Comparison of ENCODE assay signal across 22 cellular contexts in the genomic region with DNA sequence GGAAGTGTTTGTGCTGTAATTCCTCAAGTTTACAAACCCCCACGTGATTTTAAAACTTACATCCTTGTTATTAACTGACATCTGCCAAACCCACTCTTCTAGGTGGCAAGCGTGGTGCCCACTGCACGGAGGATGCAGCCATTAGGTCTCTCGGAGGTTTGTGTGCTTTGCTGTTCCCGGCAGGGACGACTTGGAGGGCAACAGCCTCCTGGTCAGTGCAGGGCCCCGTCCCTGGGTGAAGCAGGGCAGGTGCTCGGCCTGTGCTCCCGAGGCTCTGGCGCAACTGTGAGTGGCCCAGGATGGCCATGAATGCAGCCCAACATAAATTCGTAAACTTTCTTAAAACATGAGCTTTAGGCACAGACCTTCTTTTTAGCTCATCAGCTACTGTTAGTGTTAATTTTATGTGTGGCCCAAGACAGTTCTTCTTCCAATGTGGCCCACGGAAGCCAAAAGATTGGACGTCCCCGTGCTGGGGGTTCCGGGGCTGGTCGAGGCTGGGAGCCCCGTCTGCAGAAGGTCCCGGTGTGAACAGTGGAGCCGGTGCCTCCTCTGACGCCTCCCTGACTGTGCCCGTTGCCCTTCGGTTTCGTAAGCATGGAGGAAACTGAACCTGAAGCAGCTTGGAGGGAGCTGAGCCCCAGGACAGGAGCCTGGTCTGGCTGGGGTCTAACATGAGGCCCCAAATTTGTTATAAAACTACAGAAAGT. TPM values are rescaled to one million over a fixed set of nuclear protein-coding genes. Genes with fewer than 3 reads are reported as not detected.
DNase-seq lines count a peak whose midpoint lies in the region; ATAC-seq, FAIRE-seq and TF ChIP-seq lines count a peak whose summit lies in the region.
"Had no signal": no experiment of that assay in that cellular context is flagged by ENCODE, and none has a peak within 500 bp of the region (broad histone marks: within the 10 kb centered on the region; RNA-seq: fewer than 3 reads in every experiment).

No MANE protein-coding gene starts in this region.

- ATAC-seq in RWPE2 (ENCODE audit: low read depth) = no peak
- ATAC-seq in HepG2 = peak; percentile 18
- ATAC-seq in HG02642 (IDR thresholded peaks at IDR 0.05; ENCODE audit: poor library complexity, unreplicated experiment) = no peak
- ATAC-seq: psoas muscle had no signal

- H3K27ac ChIP-seq in RWPE2 (ENCODE audit: poor library complexity, severe bottlenecking) = peak overlapping the region; percentile 46
- H3K27ac ChIP-seq in HepG2 (ENCODE audit: extremely low read length, insufficient read depth, low read length) = no peak overlapping the region
- H3K27ac ChIP-seq: C4-2B had no signal

- DNase-seq in activated T-cell treated with anti-CD3 and anti-CD28 coated beads, Interleukin-2, amount 50 U/mL, for 24 hours = peak; percentile 27
- no peak for DNase-seq in activated T-cell treated with anti-CD3 and anti-CD28 coated beads, Interleukin-2, amount 50 U/mL, for 1 hour
- peak; percentile 47 for DNase-seq in RWPE2 (ENCODE audit: low spot score)
- no peak for DNase-seq in HepG2 (ENCODE audit: low spot score)
- peak; percentile 32 for DNase-seq in ureter (ENCODE audit: low spot score)
- DNase-seq in activated CD4-positive, alpha-beta T cell treated with anti-CD3 and anti-CD28 coated beads, Interleukin-2, amount 50 U/mL, for 4 hours = no peak
- DNase-seq in NCI-H1092 treated with DMSO at 0.1 percent for 48 hours (lab: John Stamatoyannopoulos, UW) = no peak
- DNase-seq: activated CD4-positive, alpha-beta T cell treated with anti-CD3 and anti-CD28 coated beads for 4 hours; activated T-cell treated with anti-CD3 and anti-CD28 coated beads for 4 hours; central memory CD4-positive, alpha-beta T cell; effector CD8-positive, alpha-beta T cell; NCI-H1436 treated with DMSO at 0.1 percent for 48 hours; NCI-H2171 treated with DMSO at 0.1 percent for 48 hours; NCI-H526; stimulated activated CD4-positive, alpha-beta T cell treated with anti-CD3 and anti-CD28 coated beads, Interleukin-2, amount 100 ng/mL, for 48 hours; trophoblast cell had no signal

- no peak for TF ChIP-seq RAD21 in HepG2 (CRISPR knock-in tag; IDR thresholded peaks at IDR 0.05)

- H3K9me3 ChIP-seq in RWPE2 (ENCODE audit: severe bottlenecking) = peaks cover 2% of the 10 kb centered on the region
- no peaks in the 10 kb centered on the region for H3K9me3 ChIP-seq in HepG2 (ENCODE audit: low read length)
- H3K9me3 ChIP-seq: psoas muscle had no signal

- peaks cover 24% of the 10 kb centered on the region for H3K27me3 Mint-ChIP-seq in activated T-cell treated with anti-CD3 and anti-CD28 coated beads, Interleukin-2, amount 50 U/mL, for 24 hours
- H3K27me3 Mint-ChIP-seq: activated naive CD4-positive, alpha-beta T cell treated with anti-CD3 and anti-CD28 coated beads, Interleukin-2, amount 50 U/mL, for 24 hours had no signal

- no peak for FAIRE-seq in HepG2 (lab: Jason Lieb, UNC)

- H3K4me1 Mint-ChIP-seq in activated T-cell treated with anti-CD3 and anti-CD28 coated beads, Interleukin-2, amount 50 U/mL, for 24 hours (ENCODE audit: low read depth) = peaks cover 16% of the 10 kb centered on the region

- H3K9ac ChIP-seq in HepG2 (ENCODE audit: insufficient read depth, low read depth, low read length) = no peak overlapping the region

- CTCF ChIA-PET in HepG2 (lab: Yijun Ruan, JAX; ENCODE audit: low intra/inter-chr PET ratio, low total read pairs) = no interaction called here

- H3K4me3 ChIP-seq in RWPE2 (ENCODE audit: severe bottlenecking) = no peak overlapping the region
- H3K4me3 ChIP-seq in HepG2 (replicated peaks in 1 of 3; ENCODE audit: insufficient read depth in 1 of 3, low read depth in 2 of 3, low read length in 3 of 3) = peak overlapping the region in 1 of 3 experiments; percentile 34; a peak in 1 of 6 replicates
- H3K4me3 ChIP-seq: psoas muscle had no signal

- H3K4me1 ChIP-seq in RWPE2 (ENCODE audit: insufficient read depth, poor library complexity, severe bottlenecking) (peaks cover 44% of the 10 kb centered on the region), HepG2 (ENCODE audit: insufficient read depth, low read length) (peaks cover 35% of the 10 kb centered on the region)

- WGBS in HepG2 (ENCODE audit: low lambda C conversion rate) = 17% methylated on average over 16 of the region's 23 CpGs

- no peak overlapping the region for H3K27ac Mint-ChIP-seq in activated T-cell treated with anti-CD3 and anti-CD28 coated beads, Interleukin-2, amount 50 U/mL, for 24 hours
- H3K27ac Mint-ChIP-seq: activated naive CD4-positive, alpha-beta T cell treated with anti-CD3 and anti-CD28 coated beads, Interleukin-2, amount 50 U/mL, for 24 hours; nephron; stimulated activated naive CD8-positive, alpha-beta T cell treated with anti-CD3 and anti-CD28 coated beads, Interleukin-15, Interleukin-2, amounts not matched to agents 100 ng/mL and 50 ng/mL, for 24 hours had no signal

- no peak overlapping the region for H2AFZ ChIP-seq in HepG2 (ENCODE audit: low read length)

- intact Hi-C loops in HepG2 (cut with micrococcal nuclease; ENCODE audit: unreplicated experiment) = no loop called here

- POLR2A ChIA-PET in HepG2 (lab: Yijun Ruan, JAX) = no interaction called here

- in situ Hi-C loops in HepG2 (cut with HindIII; ENCODE audit: extremely low pct_ligation_motif_present, low pct_unique_long_range_greater_than_20kb) = no loop called here

- H3K9me3 Mint-ChIP-seq in activated T-cell treated with anti-CD3 and anti-CD28 coated beads, Interleukin-2, amount 50 U/mL, for 24 hours = no peaks in the 10 kb centered on the region
- H3K9me3 Mint-ChIP-seq: activated naive CD4-positive, alpha-beta T cell treated with anti-CD3 and anti-CD28 coated beads, Interleukin-2, amount 50 U/mL, for 24 hours; nephron; stimulated activated naive CD8-positive, alpha-beta T cell treated with anti-CD3 and anti-CD28 coated beads, Interleukin-15, Interleukin-2, amounts not matched to agents 100 ng/mL and 50 ng/mL, for 24 hours had no signal

- no peaks in the 10 kb centered on the region for H3K36me3 Mint-ChIP-seq in activated T-cell treated with anti-CD3 and anti-CD28 coated beads, Interleukin-2, amount 50 U/mL, for 24 hours (ENCODE audit: low read depth)
- H3K36me3 Mint-ChIP-seq: activated naive CD4-positive, alpha-beta T cell treated with anti-CD3 and anti-CD28 coated beads, Interleukin-2, amount 50 U/mL, for 24 hours had no signal

- H3K79me2 ChIP-seq in HepG2 (ENCODE audit: insufficient read depth, low read length) = no peaks in the 10 kb centered on the region

- no peak for TF ChIP-seq CTCF in RWPE2 (IDR thresholded peaks at IDR 0.05; ENCODE audit: poor library complexity, severe bottlenecking)
- no peak for TF ChIP-seq CTCF in HepG2 (CRISPR knock-in tag; IDR thresholded peaks at IDR 0.05)

- no peaks in the 10 kb centered on the region for H3K27me3 ChIP-seq in RWPE2 (ENCODE audit: insufficient read depth, poor library complexity, severe bottlenecking)
- H3K27me3 ChIP-seq in HepG2 (ENCODE audit: control insufficient read depth in 1 of 2, insufficient read depth in 2 of 2, low read length in 2 of 2) = peaks cover 0 to 4% of the 10 kb centered on the region in 2 experiments; a peak in 1 of 5 replicates

- TF ChIP-seq EP300 in HepG2 (IDR thresholded peaks at IDR 0.05; ENCODE audit: low read depth in 2 of 2, low read length in 2 of 2) = no peak
- no peak for TF ChIP-seq EP300 in HepG2 (CRISPR knock-in tag; IDR thresholded peaks at IDR 0.05; ENCODE audit: borderline replicate concordance)

- H3K36me3 ChIP-seq in RWPE2 (ENCODE audit: low read depth) (peaks cover 62% of the 10 kb centered on the region), HepG2 (replicated peaks in 1 of 2; ENCODE audit: control insufficient read depth in 1 of 2, insufficient read depth in 2 of 2, low read length in 2 of 2) (no peaks in the 10 kb centered on the region)

- BruUV-seq in HepG2 (replicated peaks; lab: Mats Ljungman, UMichigan) = no TSS peak

- H3K4me3 Mint-ChIP-seq in activated T-cell treated with anti-CD3 and anti-CD28 coated beads, Interleukin-2, amount 50 U/mL, for 24 hours = no peak overlapping the region
- H3K4me3 Mint-ChIP-seq: activated naive CD4-positive, alpha-beta T cell treated with anti-CD3 and anti-CD28 coated beads, Interleukin-2, amount 50 U/mL, for 24 hours; nephron; stimulated activated naive CD8-positive, alpha-beta T cell treated with anti-CD3 and anti-CD28 coated beads, Interleukin-15, Interleukin-2, amounts not matched to agents 100 ng/mL and 50 ng/mL, for 24 hours had no signal

- TF ChIP-seq POLR2A in HepG2 (IDR thresholded peaks at IDR 0.05; ENCODE audit: insufficient read depth in 1 of 2, low read depth in 2 of 2, low read length in 2 of 2) = no peak

- H3K4me2 ChIP-seq in HepG2 (ENCODE audit: low read depth, low read length) = peak overlapping the region; percentile 43; the same call in 1 of the 2 replicates

- no peaks in the 10 kb centered on the region for H4K20me1 ChIP-seq in HepG2 (ENCODE audit: insufficient read depth, low read length)

TF ChIP-seq in HepG2, 621 proteins besides CTCF, POLR2A, EP300 and RAD21 (continues in another document):
- no peak for TF ChIP-seq CBX5 (CRISPR knock-in tag; IDR thresholded peaks at IDR 0.05; ENCODE audit: borderline replicate concordance)
- TF ChIP-seq RBFOX2 (IDR thresholded peaks at IDR 0.05; ENCODE audit: low read depth, low read length) = no peak

RNA-seq across cellular contexts. Expression of gene GAS6, which starts 11.9 kb away (rescaled TPM):
- total RNA-seq in HepG2 (2016; rRNA removed; fragmentation: Illumina TruSeq; extraction: Trizol) (0.09 and 0.11 TPM in 2 replicates), ureter (68.1 TPM)
- total RNA-seq in HepG2 (2016; cell fraction: cytosol; rRNA removed; fragmentation: Illumina TruSeq; extraction: Trizol; ENCODE audit: low read depth) = 0.09 TPM in 1 of 2 replicates, not detected in the other
- 0.09 TPM in 1 of 2 replicates, not detected in the other for total RNA-seq in HepG2 (2016; cell fraction: insoluble cytoplasmic fraction; rRNA removed; fragmentation: Illumina TruSeq; extraction: Trizol)
- total RNA-seq in HepG2 (2016; cell fraction: membrane; rRNA removed; fragmentation: Illumina TruSeq; extraction: Trizol) = 0.19 and 0.21 TPM in 2 replicates
- total RNA-seq in HepG2 (2016; cell fraction: nucleus; rRNA removed; fragmentation: Illumina TruSeq; extraction: Trizol) = 0.28 TPM in 1 of 2 replicates, not detected in the other
- 0.21 and 0.24 TPM in 2 replicates for polyA plus RNA-seq in HepG2 (2011; rRNA removed)
- 0.14 and 0.34 TPM in 2 replicates for polyA plus RNA-seq in HepG2 (2011; cell fraction: cytosol; rRNA removed)
- 0.57 and 0.93 TPM in 2 replicates for polyA plus RNA-seq in HepG2 (2011; cell fraction: nucleus; rRNA removed)
- 0.13 and 0.23 TPM in 2 replicates for polyA plus RNA-seq in HepG2 (2012)
- polyA plus RNA-seq in HepG2 (2016; cell fraction: cytosol; fragmentation: Illumina TruSeq; extraction: Trizol; ENCODE audit: low read depth) = 0.05 and 0.14 TPM in 2 replicates
- 0.09 and 0.13 TPM in 2 replicates for polyA plus RNA-seq in HepG2 (2016; cell fraction: insoluble cytoplasmic fraction; fragmentation: Illumina TruSeq; extraction: Trizol; ENCODE audit: low read depth)
- polyA plus RNA-seq in HepG2 (2016; cell fraction: membrane; fragmentation: Illumina TruSeq; extraction: Trizol; ENCODE audit: low read depth) = 0.15 and 0.21 TPM in 2 replicates
- polyA plus RNA-seq in HepG2 (2016; cell fraction: nucleus; fragmentation: Illumina TruSeq; extraction: Trizol; ENCODE audit: insufficient read depth, low read depth) = 0.52 and 0.59 TPM in 2 replicates
- polyA minus RNA-seq in HepG2 (2011; rRNA and poly(A)+ RNA removed; ENCODE audit: low replicate concordance) = 0.16 and 5.7 TPM in 2 replicates
- not detected in 2 replicates for polyA minus RNA-seq in HepG2 (2011; cell fraction: cytosol; rRNA and poly(A)+ RNA removed)
- polyA minus RNA-seq in HepG2 (2011; cell fraction: nucleus; rRNA and poly(A)+ RNA removed) = 0.13 TPM in 1 of 2 replicates, not detected in the other

Comparison
In these comparisons a context has a peak if more than half of its experiments do, and no peak if none do; other contexts are left out.
1. DNase-seq: peak in activated T-cell treated with anti-CD3 and anti-CD28 coated beads, Interleukin-2, amount 50 U/mL, for 24 hours (single experiment), RWPE2 (single experiment) and ureter (single experiment); none in activated T-cell treated with anti-CD3 and anti-CD28 coated beads, Interleukin-2, amount 50 U/mL, for 1 hour (single experiment), HepG2 (single experiment), activated CD4-positive, alpha-beta T cell treated with anti-CD3 and anti-CD28 coated beads, Interleukin-2, amount 50 U/mL, for 4 hours (0 of 2) and NCI-H1092 treated with DMSO at 0.1 percent for 48 hours (single experiment).
2. RNA of gene GAS6, which starts 11.9 kb away (total RNA-seq): 68.1 TPM in ureter (single experiment); 0.09 to 0.28 TPM in HepG2; every median in the first group is over 10 times any median in the second.